Comparison of ENCODE assay signal across 1 cellular context in the genomic region with DNA sequence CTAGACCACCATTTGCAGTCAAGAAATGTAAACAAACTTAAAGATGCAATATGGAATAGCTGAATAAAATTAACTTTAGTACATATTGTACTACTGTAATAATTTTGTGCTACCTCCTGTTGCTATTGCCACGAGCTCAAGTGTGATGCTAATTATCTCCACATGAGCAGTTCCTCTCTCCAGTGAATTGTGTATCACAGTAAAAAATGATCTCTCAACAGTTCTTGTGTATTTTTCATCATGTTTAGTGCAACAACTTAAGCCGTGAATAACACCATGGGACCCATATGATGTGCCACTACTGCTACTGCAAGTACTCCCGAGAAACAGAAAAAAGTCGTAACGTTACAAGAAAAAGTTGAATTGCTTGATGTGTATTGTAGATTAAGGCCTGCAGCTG.
TF ChIP-seq lines count a peak whose summit lies in the region.

No MANE protein-coding gene starts in this region.

TF ChIP-seq in GM23338, 12 proteins besides CTCF, POLR2A, EP300 and RAD21 (continued from another document):
- TF ChIP-seq REST (IDR thresholded peaks at IDR 0.05; ENCODE audit: unreplicated experiment) = no peak
